8 cellular contexts compared by ENCODE assay signal in the genomic region with DNA sequence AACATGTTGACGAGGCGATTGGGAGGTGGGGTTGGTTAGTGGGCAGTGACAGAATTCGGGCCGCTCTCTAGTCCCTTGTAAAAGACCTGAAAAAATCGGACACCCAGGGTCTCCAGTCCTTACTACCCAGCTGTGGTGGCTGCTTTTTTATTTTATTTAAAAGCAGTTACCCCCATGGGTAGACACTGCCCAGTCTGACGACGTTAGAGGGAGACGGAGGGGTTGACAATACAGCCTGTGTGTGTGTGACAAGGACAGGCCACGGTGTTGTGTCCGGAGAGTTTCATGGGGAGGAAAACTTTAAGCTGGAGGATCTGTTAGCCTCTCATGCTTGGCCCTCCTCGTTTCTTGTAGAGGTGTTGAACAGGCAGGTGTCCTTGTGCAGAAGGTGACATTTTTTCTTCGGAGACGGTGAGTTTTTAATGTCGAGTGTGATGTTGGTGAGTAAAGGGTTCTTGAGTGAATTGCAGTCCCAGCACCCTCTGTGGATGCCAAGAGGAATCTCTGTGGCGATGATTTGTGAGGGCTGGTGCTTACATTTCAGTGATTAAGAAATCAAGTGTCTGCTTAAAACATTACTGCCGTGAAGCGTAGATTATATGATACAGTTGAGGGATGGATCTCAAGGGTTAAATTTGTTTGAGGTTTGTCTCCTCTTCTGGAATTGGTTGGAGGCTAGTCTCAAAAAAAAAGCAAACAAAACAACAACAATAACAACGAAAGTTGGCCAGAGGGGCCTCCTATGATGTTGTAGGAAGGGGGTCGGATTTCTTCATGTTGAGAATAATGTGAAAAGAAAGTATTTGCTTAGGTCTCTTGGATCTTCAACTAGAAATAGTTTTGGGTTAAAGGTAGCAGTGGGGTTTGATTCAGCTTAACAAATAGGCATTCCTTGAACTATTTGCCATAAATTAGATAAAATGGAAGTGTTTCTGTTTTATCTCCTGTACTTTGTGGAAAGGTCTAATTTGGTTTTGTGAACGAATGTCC. TPM values are rescaled to one million over a fixed set of nuclear protein-coding genes. Genes with fewer than 3 reads are reported as not detected.
DNase-seq lines count a peak whose midpoint lies in the region; ATAC-seq and TF ChIP-seq lines count a peak whose summit lies in the region.

No MANE protein-coding gene starts in this region.

- CTCF ChIA-PET in activated naive CD4-positive, alpha-beta T cell treated with anti-CD3 and anti-CD28 coated beads for 36 hours (lab: Charles Lee), result interaction anchor here (0.6 to 1.2 kb wide), 4 partner anchors 15 to 300 kb away, joined by 4 to 5 read pairs (median 4); partner anchors contain the start of genes CENPO and PTRHD1
- CTCF ChIA-PET in naive thymus-derived CD4-positive, alpha-beta T cell (lab: Charles Lee), result interaction anchor here (0.7 kb wide), 1 partner anchor 24 kb away, joined by 3 read pairs; no protein-coding TSS in a partner anchor

- peaks cover 56% of the 10 kb centered on the region for H3K4me1 Mint-ChIP-seq in activated naive CD4-positive, alpha-beta T cell treated with anti-CD3 and anti-CD28 coated beads for 36 hours (ENCODE audit: low read depth)
- peaks cover 49 to 76% (median 72%) of the 10 kb centered on the region in 7 donors for H3K4me1 Mint-ChIP-seq in naive thymus-derived CD4-positive, alpha-beta T cell

- no peak for DNase-seq in activated naive CD4-positive, alpha-beta T cell treated with anti-CD3 and anti-CD28 coated beads for 36 hours
- DNase-seq in activated naive CD4-positive, alpha-beta T cell (lab: John Stamatoyannopoulos, UW), result no peak
- DNase-seq in SK-N-DZ (ENCODE audit: low spot score), result peak; percentile 12
- peak; percentile 18 for DNase-seq in epithelial cell of esophagus (ENCODE audit: low read depth)
- peak in 4 of 9 donors; percentile 8 to 20 (median 12) for DNase-seq in naive thymus-derived CD4-positive, alpha-beta T cell
- DNase-seq in GM13976 (ENCODE audit: low spot score), result no peak
- no peak for DNase-seq in NCI-H2081 treated with DMSO at 0.1 percent for 48 hours (lab: John Stamatoyannopoulos, UW)
- no peak for DNase-seq in GM20000 (ENCODE audit: low spot score)

- peak overlapping the region; percentile 72 for H3K4me3 ChIP-seq in epithelial cell of esophagus (ENCODE audit: low read length)
- peak overlapping the region; percentile 46 for H3K4me3 ChIP-seq in naive thymus-derived CD4-positive, alpha-beta T cell (ENCODE audit: low read length)

- H3K36me3 ChIP-seq in naive thymus-derived CD4-positive, alpha-beta T cell (ENCODE audit: control insufficient read depth in 2 of 3, insufficient read depth in 3 of 3, low read length in 3 of 3), result no peaks in the 10 kb centered on the region

- no peaks in the 10 kb centered on the region for H3K36me3 Mint-ChIP-seq in activated naive CD4-positive, alpha-beta T cell treated with anti-CD3 and anti-CD28 coated beads for 36 hours (ENCODE audit: low read depth)
- peaks cover 0 to 5% (median 0%) of the 10 kb centered on the region in 5 donors for H3K36me3 Mint-ChIP-seq in naive thymus-derived CD4-positive, alpha-beta T cell

- no peaks in the 10 kb centered on the region for H3K9me3 ChIP-seq in naive thymus-derived CD4-positive, alpha-beta T cell (ENCODE audit: control insufficient read depth in 2 of 3, low read length in 3 of 3)

- TF ChIP-seq CTCF in epithelial cell of esophagus (IDR thresholded peaks at IDR 0.05; ENCODE audit: insufficient read depth, low read depth, low read length, missing control alignments) (no peak), GM13976 (IDR thresholded peaks at IDR 0.05; ENCODE audit: borderline replicate concordance, control extremely low read depth, extremely low read depth, insufficient read depth, missing control alignments) (no peak), GM20000 (IDR thresholded peaks at IDR 0.05; ENCODE audit: extremely low read depth, missing control alignments) (no peak)

- peak overlapping the region; percentile 76 for H3K4me3 Mint-ChIP-seq in activated naive CD4-positive, alpha-beta T cell treated with anti-CD3 and anti-CD28 coated beads for 36 hours
- H3K4me3 Mint-ChIP-seq in naive thymus-derived CD4-positive, alpha-beta T cell, result peak overlapping the region; percentile 73 to 93 (median 84)

- H3K27me3 ChIP-seq in naive thymus-derived CD4-positive, alpha-beta T cell (ENCODE audit: control insufficient read depth in 2 of 2, insufficient read depth in 2 of 2, low read length in 2 of 2), result no peaks in the 10 kb centered on the region

- peaks cover 26 to 51% of the 10 kb centered on the region in 2 donors for H3K4me1 ChIP-seq in naive thymus-derived CD4-positive, alpha-beta T cell (ENCODE audit: control insufficient read depth in 2 of 2, insufficient read depth in 2 of 2, low read length in 2 of 2)

- intact Hi-C loops in activated naive CD4-positive, alpha-beta T cell treated with anti-CD3 and anti-CD28 coated beads for 36 hours (cut with micrococcal nuclease), result loop anchor here (2.0 to 10.0 kb wide), 4 partner anchors 16 to 568 kb away; partner anchors contain the start of genes ATAD2B, FKBP1B and WDCP
- intact Hi-C loops in naive thymus-derived CD4-positive, alpha-beta T cell (cut with micrococcal nuclease), result loop anchor here (5.0 kb wide), 5 partner anchors 80 to 1385 kb away; partner anchors contain the start of genes ASXL2 (in 1 of the 2), ATAD2B (in 1 of the 2) and EFR3B (in 1 of the 2)

- POLR2A ChIA-PET in naive thymus-derived CD4-positive, alpha-beta T cell (lab: Charles Lee), result interaction anchor here (0.5 to 1.9 kb wide), 3 partner anchors 8 to 822 kb away, joined by 4 to 7 read pairs (median 4); no protein-coding TSS in a partner anchor

- in situ Hi-C loops in GM13976 (cut with MboI; ENCODE audit: low sequenced_read_pairs, unreplicated experiment), result no loop called here

- H3K27ac ChIP-seq in naive thymus-derived CD4-positive, alpha-beta T cell (ENCODE audit: low read depth, low read length), result peak overlapping the region; percentile 75

- H3K27ac Mint-ChIP-seq in activated naive CD4-positive, alpha-beta T cell treated with anti-CD3 and anti-CD28 coated beads for 36 hours, result peak overlapping the region; percentile 19
- H3K27ac Mint-ChIP-seq in naive thymus-derived CD4-positive, alpha-beta T cell, result peak overlapping the region; percentile 27 to 87 (median 71)

- no peak for ATAC-seq in naive thymus-derived CD4-positive, alpha-beta T cell

- no peaks in the 10 kb centered on the region for H3K27me3 Mint-ChIP-seq in activated naive CD4-positive, alpha-beta T cell treated with anti-CD3 and anti-CD28 coated beads for 36 hours (ENCODE audit: low read depth)
- H3K27me3 Mint-ChIP-seq in naive thymus-derived CD4-positive, alpha-beta T cell, result peaks cover 0 to 11% (median 0%) of the 10 kb centered on the region in 5 donors

- H3K9me3 Mint-ChIP-seq in activated naive CD4-positive, alpha-beta T cell treated with anti-CD3 and anti-CD28 coated beads for 36 hours, result no peaks in the 10 kb centered on the region
- H3K9me3 Mint-ChIP-seq in naive thymus-derived CD4-positive, alpha-beta T cell, result peaks cover 0 to 2% (median 0%) of the 10 kb centered on the region in 11 donors

RNA-seq across cellular contexts. Expression of gene NCOA1, which starts 1.5 kb away (rescaled TPM):
- total RNA-seq in activated naive CD4-positive, alpha-beta T cell treated with anti-CD3 and anti-CD28 coated beads for 36 hours, result 10 to 100 TPM; 14.0 to 15.4 TPM
- 3.2 and 3.5 TPM in 2 replicates for polyA plus RNA-seq in SK-N-DZ (2014; cell fraction: cytosol; rRNA removed)
- polyA plus RNA-seq in SK-N-DZ (2014; cell fraction: nucleus; rRNA removed), result 2.8 and 6.8 TPM in 2 replicates
- 10 to 100 TPM; 20.9 to 72.8 (median 46.6) TPM for total RNA-seq in naive thymus-derived CD4-positive, alpha-beta T cell
- polyA plus RNA-seq in naive thymus-derived CD4-positive, alpha-beta T cell, result 10 to 100 TPM; 13.2 to 20.7 TPM

Comparison
In these comparisons a context has a peak if more than half of its experiments do, and no peak if none do; other contexts are left out.
1. DNase-seq: peak in SK-N-DZ (single experiment) and epithelial cell of esophagus (single experiment); none in activated naive CD4-positive, alpha-beta T cell treated with anti-CD3 and anti-CD28 coated beads for 36 hours (single experiment), activated naive CD4-positive, alpha-beta T cell (0 of 4), GM13976 (single experiment), NCI-H2081 treated with DMSO at 0.1 percent for 48 hours (single experiment) and GM20000 (single experiment).